ENCODE assay signal across 1 cellular context in the genomic region with DNA sequence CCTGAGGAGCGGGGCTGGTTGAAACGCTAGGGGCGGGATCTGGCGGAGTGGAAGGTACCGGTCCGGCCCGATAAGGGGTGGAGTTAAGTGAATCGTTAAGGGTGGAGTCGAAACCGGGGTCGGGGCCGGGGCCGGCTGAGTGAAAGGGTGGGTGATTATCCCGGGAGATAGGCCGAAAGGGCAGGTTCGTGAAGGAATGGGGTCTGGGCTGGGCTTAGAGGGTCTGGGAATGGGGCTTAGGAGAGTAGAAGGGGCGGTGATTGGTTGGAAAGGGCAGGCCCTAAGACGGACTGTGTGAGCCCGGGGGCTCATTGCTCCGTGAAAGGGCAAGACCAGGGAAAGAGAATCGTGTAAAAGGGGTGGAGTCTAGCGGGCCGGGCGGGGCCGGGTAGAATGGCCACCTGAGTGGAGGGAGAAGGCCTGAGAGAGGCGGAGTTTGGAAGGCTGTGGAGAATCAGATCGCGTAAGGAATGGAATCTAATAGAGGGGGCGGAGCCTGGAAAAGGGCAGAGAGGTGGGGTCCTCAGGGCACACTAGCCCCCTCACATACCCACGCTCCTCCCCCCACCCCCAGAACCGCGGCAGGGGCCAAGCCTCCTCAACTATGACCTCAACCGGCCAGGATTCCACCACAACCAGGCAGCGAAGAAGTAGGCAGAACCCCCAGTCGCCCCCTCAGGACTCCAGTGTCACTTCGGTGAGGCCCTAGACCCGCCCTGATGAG.
TF ChIP-seq lines count a peak whose summit lies in the region.

No MANE protein-coding gene starts in this region.

TF ChIP-seq in H1, 55 proteins besides CTCF, POLR2A, EP300 and RAD21:
- no peak for TF ChIP-seq CEBPB (IDR thresholded peaks at IDR 0.05; ENCODE audit: low read depth, low read length)
- no peak for TF ChIP-seq SIRT6 (IDR thresholded peaks at IDR 0.05; ENCODE audit: low read length)
- TF ChIP-seq, protein P1, sequence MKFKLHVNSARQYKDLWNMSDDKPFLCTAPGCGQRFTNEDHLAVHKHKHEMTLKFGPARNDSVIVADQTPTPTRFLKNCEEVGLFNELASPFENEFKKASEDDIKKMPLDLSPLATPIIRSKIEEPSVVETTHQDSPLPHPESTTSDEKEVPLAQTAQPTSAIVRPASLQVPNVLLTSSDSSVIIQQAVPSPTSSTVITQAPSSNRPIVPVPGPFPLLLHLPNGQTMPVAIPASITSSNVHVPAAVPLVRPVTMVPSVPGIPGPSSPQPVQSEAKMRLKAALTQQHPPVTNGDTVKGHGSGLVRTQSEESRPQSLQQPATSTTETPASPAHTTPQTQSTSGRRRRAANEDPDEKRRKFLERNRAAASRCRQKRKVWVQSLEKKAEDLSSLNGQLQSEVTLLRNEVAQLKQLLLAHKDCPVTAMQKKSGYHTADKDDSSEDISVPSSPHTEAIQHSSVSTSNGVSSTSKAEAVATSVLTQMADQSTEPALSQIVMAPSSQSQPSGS (IDR thresholded peaks at IDR 0.05; ENCODE audit: low read length): no peak
- no peak for TF ChIP-seq NRF1 (IDR thresholded peaks at IDR 0.05; ENCODE audit: low read depth, low read length)
- peak; percentile 58 for TF ChIP-seq POLR2AphosphoS5 (IDR thresholded peaks at IDR 0.05; ENCODE audit: low read depth, low read length)
- no peak for TF ChIP-seq SP2 (IDR thresholded peaks at IDR 0.05; ENCODE audit: low read length)
- TF ChIP-seq TBP (IDR thresholded peaks at IDR 0.05; ENCODE audit: low read depth, low read length): peak; percentile 43; the same call in 1 of the 2 replicates
- TF ChIP-seq BCL11A (IDR thresholded peaks at IDR 0.05; ENCODE audit: low read depth in 2 of 2, low read length in 2 of 2): no peak
- TF ChIP-seq EZH2 (IDR thresholded peaks at IDR 0.05; ENCODE audit: low read depth, low read length, severe bottlenecking): no peak
- no peak for TF ChIP-seq RNF2 (IDR thresholded peaks at IDR 0.05; ENCODE audit: borderline replicate concordance, low read depth, low read length, missing control alignments, poor library complexity, severe bottlenecking)
- no peak for TF ChIP-seq JUND (IDR thresholded peaks at IDR 0.05; ENCODE audit: low read length)
- no peak for TF ChIP-seq GABPA (IDR thresholded peaks at IDR 0.05; ENCODE audit: borderline replicate concordance, insufficient read depth, low read length)
- TF ChIP-seq ZNF274 (IDR thresholded peaks at IDR 0.05; ENCODE audit: borderline replicate concordance, extremely low read depth, low read length): no peak
- no peak for TF ChIP-seq CTBP2 (IDR thresholded peaks at IDR 0.05; ENCODE audit: borderline replicate concordance, insufficient read depth, insufficient read length, low read length)
- no peak for TF ChIP-seq POU5F1 (IDR thresholded peaks at IDR 0.05; ENCODE audit: low read depth, low read length)
- TF ChIP-seq BACH1 (IDR thresholded peaks at IDR 0.05; ENCODE audit: low read length): no peak
- TF ChIP-seq CHD1 (IDR thresholded peaks at IDR 0.05; ENCODE audit: low read depth, low read length): no peak
- TF ChIP-seq PHF8 (conservative IDR thresholded peaks at IDR 0.05; ENCODE audit: low read depth, low read length): peak; percentile 73
- no peak for TF ChIP-seq CBX8 (IDR thresholded peaks at IDR 0.05; ENCODE audit: borderline replicate concordance, low read depth, low read length)
- TF ChIP-seq MAFK (IDR thresholded peaks at IDR 0.05; ENCODE audit: low read depth, low read length): no peak
- peak; percentile 26; the same call in 1 of the 2 replicates for TF ChIP-seq TAF1 (IDR thresholded peaks at IDR 0.05; ENCODE audit: low read depth, low read length)
- no peak for TF ChIP-seq BRCA1 (IDR thresholded peaks at IDR 0.05; ENCODE audit: low read depth, low read length)
